Comparison of ENCODE assay signal across 8 cellular contexts in genomic region chr16:5071341-5071680, GRCh38. TPM values are rescaled to one million over a fixed set of nuclear protein-coding genes. Genes with fewer than 3 reads are reported as not detected.
DNase-seq lines count a peak whose midpoint lies in the region; ATAC-seq, FAIRE-seq and TF ChIP-seq lines count a peak whose summit lies in the region.

No MANE protein-coding gene starts in this region.

- H3K9me3 Mint-ChIP-seq in CD8-positive, alpha-beta memory T cell, result no peaks in the 10 kb centered on the region

- no peaks in the 10 kb centered on the region for H3K27me3 Mint-ChIP-seq in CD8-positive, alpha-beta memory T cell

- H3K4me3 ChIP-seq in CD8-positive, alpha-beta memory T cell (ENCODE audit: low read length), result peak overlapping the region; percentile 69
- H3K4me3 ChIP-seq in PC-9 (peak overlapping the region; percentile 72), epithelial cell of esophagus (ENCODE audit: low read length) (peak overlapping the region; percentile 86), pancreas (peak overlapping the region; percentile 59 to 86 (median 74))

- peaks cover 22% of the 10 kb centered on the region; the same call in 1 of the 2 replicates for H3K79me2 ChIP-seq in PC-9 (ENCODE audit: low read depth)

- TF ChIP-seq CTCF in PC-9 (conservative IDR thresholded peaks at IDR 0.05), result no peak
- TF ChIP-seq CTCF in epithelial cell of esophagus (IDR thresholded peaks at IDR 0.05; ENCODE audit: insufficient read depth, low read depth, low read length, missing control alignments), result no peak
- no peak for TF ChIP-seq CTCF in pancreas (IDR thresholded peaks at IDR 0.05)

- no peak for ATAC-seq in pancreas
- ATAC-seq in GM18520 (IDR thresholded peaks at IDR 0.05; ENCODE audit: unreplicated experiment), result no peak
- ATAC-seq in HG03139 (IDR thresholded peaks at IDR 0.05; ENCODE audit: unreplicated experiment), result no peak

- POLR2A ChIA-PET in CD8-positive, alpha-beta memory T cell (lab: Charles Lee), result interaction anchor here (1.8 kb wide), 1 partner anchor 37 kb away, joined by 10 read pairs; the partner anchor contains the start of gene NAGPA
- POLR2A ChIA-PET in PC-9 (lab: Charles Lee; ENCODE audit: unreplicated experiment), result interaction anchor here (0.6 kb wide), 1 partner anchor 1177 kb away, joined by 5 read pairs; no protein-coding TSS in a partner anchor

- FAIRE-seq in pancreas (lab: Jason Lieb, UNC), result no peak

- CTCF ChIA-PET in CD8-positive, alpha-beta memory T cell (lab: Charles Lee), result interaction anchor here (0.7 to 1.4 kb wide), 2 partner anchors 14 to 37 kb away, joined by 4 read pairs; partner anchors contain the start of gene NAGPA
- CTCF ChIA-PET in PC-9 (lab: Charles Lee), result no interaction called here

- H3K9me2 ChIP-seq in PC-9 (ENCODE audit: insufficient read depth), result no peaks in the 10 kb centered on the region

- no peaks in the 10 kb centered on the region for H3K9me3 ChIP-seq in CD8-positive, alpha-beta memory T cell (ENCODE audit: low read length)
- H3K9me3 ChIP-seq in PC-9 (ENCODE audit: insufficient read depth, low read depth) (no peaks in the 10 kb centered on the region), pancreas (no peaks in the 10 kb centered on the region)

- 40 to 47% methylated on average over 7 of the region's 7 CpGs for WGBS in pancreas, 2 donors

- peaks cover 0 to 31% (median 3%) of the 10 kb centered on the region in 3 donors for H3K36me3 Mint-ChIP-seq in CD8-positive, alpha-beta memory T cell

- H3F3A ChIP-seq in PC-9 (ENCODE audit: insufficient read depth, low read depth), result no peaks in the 10 kb centered on the region; the same call in 1 of the 2 replicates

- H3K4me1 Mint-ChIP-seq in CD8-positive, alpha-beta memory T cell, result peaks cover 30 to 39% (median 31%) of the 10 kb centered on the region in 3 donors

- peak overlapping the region; percentile 95 to 99 (median 96) for H3K27ac Mint-ChIP-seq in CD8-positive, alpha-beta memory T cell

- peak overlapping the region; percentile 90 for H3K4me2 ChIP-seq in PC-9

- peaks cover 13% of the 10 kb centered on the region for H3K36me3 ChIP-seq in CD8-positive, alpha-beta memory T cell (ENCODE audit: insufficient read depth, low read length)
- H3K36me3 ChIP-seq in PC-9 (ENCODE audit: low read depth) (no peaks in the 10 kb centered on the region; the same call in 1 of the 2 replicates), pancreas (peaks cover 0 to 14% (median 0%) of the 10 kb centered on the region in 3 donors)

- DNase-seq in CD8-positive, alpha-beta memory T cell, result no peak
- DNase-seq in PC-9, result no peak
- DNase-seq in epithelial cell of esophagus (ENCODE audit: low read depth), result no peak
- no peak for DNase-seq in pancreas
- no peak for DNase-seq in iPS-NIHi7 (ENCODE audit: extremely low spot score)
- no peak for DNase-seq in GF-D8 (lab: John Stamatoyannopoulos, UW)

- intact Hi-C loops in PC-9 (cut with micrococcal nuclease; ENCODE audit: unreplicated experiment) (no loop called here), pancreas (cut with DNase I) (no loop called here)

- peak overlapping the region; percentile 73 for H3K27ac ChIP-seq in CD8-positive, alpha-beta memory T cell (ENCODE audit: low read depth, low read length)
- H3K27ac ChIP-seq in PC-9, result peak overlapping the region; percentile 72
- peak overlapping the region; percentile 24 to 85 (median 76) for H3K27ac ChIP-seq in pancreas

- H4K20me1 ChIP-seq in PC-9 (ENCODE audit: insufficient read depth), result no peaks in the 10 kb centered on the region

- no peaks in the 10 kb centered on the region for H3K27me3 ChIP-seq in CD8-positive, alpha-beta memory T cell (ENCODE audit: insufficient read depth, low read length, poor library complexity, severe bottlenecking)
- peaks cover 8% of the 10 kb centered on the region; the same call in 1 of the 2 replicates for H3K27me3 ChIP-seq in PC-9 (ENCODE audit: insufficient read depth, low read depth)
- no peaks in the 10 kb centered on the region for H3K27me3 ChIP-seq in pancreas

- peaks cover 19% of the 10 kb centered on the region for H3K4me1 ChIP-seq in CD8-positive, alpha-beta memory T cell (ENCODE audit: insufficient read depth, low read length)
- H3K4me1 ChIP-seq in PC-9 (replicated peaks; ENCODE audit: insufficient read depth) (peaks cover 12% of the 10 kb centered on the region), pancreas (peaks cover 0 to 11% (median 0%) of the 10 kb centered on the region in 3 donors)

- TSS peak; percentile 69 for BruUV-seq in PC-9 (replicated peaks; lab: Mats Ljungman, UMichigan)

- peak overlapping the region; percentile 100 for H2AFZ ChIP-seq in PC-9

- peak overlapping the region; percentile 87 to 99 (median 94) for H3K4me3 Mint-ChIP-seq in CD8-positive, alpha-beta memory T cell

RNA-seq across cellular contexts. Expression of gene ALG1, which starts 0.3 kb away (rescaled TPM):
- total RNA-seq in CD8-positive, alpha-beta memory T cell, result 10 to 100 TPM; 47.8 to 50.7 TPM
- polyA plus RNA-seq in CD8-positive, alpha-beta memory T cell, result 32.8 TPM
- total RNA-seq in PC-9 (2021) (37.3 and 38.1 TPM in 2 replicates), pancreas (10 to 100 TPM; 13.0 to 23.3 (median 16.9) TPM)
- polyA plus RNA-seq in pancreas, result 10 to 100 TPM; 14.1 to 15.3 TPM

RNA-seq across cellular contexts. Expression of gene C16orf89, which starts 5.6 kb away (rescaled TPM):
- not detected for total RNA-seq in CD8-positive, alpha-beta memory T cell
- polyA plus RNA-seq in CD8-positive, alpha-beta memory T cell, result not detected
- total RNA-seq in PC-9 (2021) (not detected in 2 replicates), pancreas (1 to 10 TPM in 5 of 6 donors, not detected in 1; 1.1 to 9.1 (median 5.2) TPM)
- polyA plus RNA-seq in pancreas, result 1 to 10 TPM; 1.6 to 1.7 TPM

RNA-seq across cellular contexts. Expression of gene EEF2KMT, which starts 26.3 kb away (rescaled TPM):
- total RNA-seq in CD8-positive, alpha-beta memory T cell, result 10 to 100 TPM; 29.1 to 30.9 TPM
- 17.1 TPM for polyA plus RNA-seq in CD8-positive, alpha-beta memory T cell
- total RNA-seq in PC-9 (2021), result 10.4 TPM in 2 replicates
- total RNA-seq in pancreas, result 1 to 10 TPM; 2.5 to 8.2 (median 4.9) TPM
- polyA plus RNA-seq in pancreas, result 1 to 10 TPM; 4.2 to 4.3 TPM

RNA-seq across cellular contexts. Expression of gene NAGPA, which starts 37.6 kb away (rescaled TPM):
- 10 to 100 TPM; 18.8 to 19.0 TPM for total RNA-seq in CD8-positive, alpha-beta memory T cell
- 33.3 TPM for polyA plus RNA-seq in CD8-positive, alpha-beta memory T cell
- total RNA-seq in PC-9 (2021) (20.6 and 31.2 TPM in 2 replicates), pancreas (1 to 10 TPM; 3.7 to 7.0 (median 6.4) TPM)
- 10 to 100 TPM in 1 of 2 donors, 1 to 10 TPM in 1; 8.3 to 10.0 TPM for polyA plus RNA-seq in pancreas
